1 cellular context compared by ENCODE assay signal in the genomic region with DNA sequence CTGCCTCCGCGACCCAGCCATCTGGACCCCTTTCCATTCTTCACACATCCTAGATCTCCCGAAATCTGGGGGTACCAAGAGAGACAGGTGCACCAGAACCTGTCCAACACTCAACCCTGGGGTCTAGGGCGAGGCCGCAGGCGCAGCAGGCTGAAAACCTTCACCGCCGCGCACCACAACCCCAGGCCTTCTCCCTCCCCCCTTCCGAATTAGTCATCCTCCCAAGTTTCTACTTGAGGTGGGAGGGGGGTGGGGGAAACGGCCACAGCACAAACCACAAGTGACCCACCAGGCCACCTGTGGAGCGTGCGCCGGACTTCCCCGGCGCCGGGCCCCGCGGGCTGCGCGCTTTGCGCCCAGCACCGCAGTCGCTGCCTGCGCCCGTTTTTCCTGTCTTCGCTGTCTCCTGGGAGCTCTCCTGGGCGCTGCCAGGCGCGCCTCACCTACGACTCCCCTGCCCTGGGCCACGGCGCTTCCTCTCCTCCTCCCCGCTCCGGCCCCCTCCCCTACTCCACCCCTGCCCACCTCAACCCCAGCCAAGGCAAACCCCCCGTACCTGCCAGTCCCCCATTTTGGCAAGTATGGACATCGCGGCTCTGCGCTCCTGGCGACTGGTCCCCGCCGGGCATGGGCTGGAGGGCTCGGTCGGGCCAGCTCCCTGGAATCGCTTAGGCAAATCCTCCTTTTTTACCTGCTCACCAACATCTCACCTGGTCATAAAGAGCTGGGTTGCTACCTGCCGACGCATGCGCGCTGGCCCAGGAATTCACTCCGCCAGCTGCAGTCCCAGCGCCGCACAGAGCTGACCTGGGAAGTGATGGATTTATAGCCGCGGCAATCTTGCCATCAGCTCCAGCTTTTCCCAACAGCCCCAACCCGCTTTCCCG.
TF ChIP-seq lines count a peak whose summit lies in the region.

No MANE protein-coding gene starts in this region.

TF ChIP-seq in H1, 55 proteins besides CTCF, POLR2A, EP300 and RAD21 (continued from another document):
- TF ChIP-seq, protein P1, sequence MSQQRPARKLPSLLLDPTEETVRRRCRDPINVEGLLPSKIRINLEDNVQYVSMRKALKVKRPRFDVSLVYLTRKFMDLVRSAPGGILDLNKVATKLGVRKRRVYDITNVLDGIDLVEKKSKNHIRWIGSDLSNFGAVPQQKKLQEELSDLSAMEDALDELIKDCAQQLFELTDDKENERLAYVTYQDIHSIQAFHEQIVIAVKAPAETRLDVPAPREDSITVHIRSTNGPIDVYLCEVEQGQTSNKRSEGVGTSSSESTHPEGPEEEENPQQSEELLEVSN (IDR thresholded peaks at IDR 0.05), result no peak; the same call in 1 of the 2 replicates
- TF ChIP-seq RBBP5 (IDR thresholded peaks at IDR 0.05; ENCODE audit: borderline replicate concordance, low read depth, low read length), result no peak
- peak; percentile 38; the same call in 1 of the 2 replicates for TF ChIP-seq YY1 (IDR thresholded peaks at IDR 0.05; ENCODE audit: low read depth, low read length)
- no peak for TF ChIP-seq BCL11A (IDR thresholded peaks at IDR 0.05; ENCODE audit: low read depth in 2 of 2, low read length in 2 of 2)
- peak; percentile 88 for TF ChIP-seq CTBP2 (IDR thresholded peaks at IDR 0.05; ENCODE audit: borderline replicate concordance, insufficient read depth, insufficient read length, low read length)
- no peak for TF ChIP-seq HDAC2 (IDR thresholded peaks at IDR 0.05; ENCODE audit: borderline replicate concordance in 1 of 2, low read depth in 2 of 2, low read length in 2 of 2)
- TF ChIP-seq EZH2 (IDR thresholded peaks at IDR 0.05; ENCODE audit: low read depth, low read length, severe bottlenecking), result peak; percentile 76
- no peak for TF ChIP-seq SP2 (IDR thresholded peaks at IDR 0.05; ENCODE audit: low read length)
- no peak for TF ChIP-seq PHF8 (conservative IDR thresholded peaks at IDR 0.05; ENCODE audit: low read depth, low read length)
- TF ChIP-seq SAP30 (IDR thresholded peaks at IDR 0.05; ENCODE audit: insufficient read depth, insufficient replicate concordance, low read length), result no peak
- peak; percentile 79 for TF ChIP-seq SP1 (IDR thresholded peaks at IDR 0.05; ENCODE audit: low read depth, low read length)
- TF ChIP-seq RNF2 (IDR thresholded peaks at IDR 0.05; ENCODE audit: borderline replicate concordance, low read depth, low read length, missing control alignments, poor library complexity, severe bottlenecking), result peak; percentile 11
- TF ChIP-seq ZNF274 (IDR thresholded peaks at IDR 0.05; ENCODE audit: borderline replicate concordance, extremely low read depth, low read length), result no peak
- TF ChIP-seq MAFK (IDR thresholded peaks at IDR 0.05; ENCODE audit: low read depth, low read length), result no peak
- TF ChIP-seq SIN3A (conservative IDR thresholded peaks at IDR 0.05 in 1 of 2, IDR thresholded peaks at IDR 0.05 in 1 of 2; ENCODE audit: low read depth in 1 of 2, low read length in 2 of 2), result no peak
- TF ChIP-seq JUND (IDR thresholded peaks at IDR 0.05; ENCODE audit: low read length), result peak; percentile 56; the same call in 1 of the 2 replicates
- TF ChIP-seq, protein P2, sequence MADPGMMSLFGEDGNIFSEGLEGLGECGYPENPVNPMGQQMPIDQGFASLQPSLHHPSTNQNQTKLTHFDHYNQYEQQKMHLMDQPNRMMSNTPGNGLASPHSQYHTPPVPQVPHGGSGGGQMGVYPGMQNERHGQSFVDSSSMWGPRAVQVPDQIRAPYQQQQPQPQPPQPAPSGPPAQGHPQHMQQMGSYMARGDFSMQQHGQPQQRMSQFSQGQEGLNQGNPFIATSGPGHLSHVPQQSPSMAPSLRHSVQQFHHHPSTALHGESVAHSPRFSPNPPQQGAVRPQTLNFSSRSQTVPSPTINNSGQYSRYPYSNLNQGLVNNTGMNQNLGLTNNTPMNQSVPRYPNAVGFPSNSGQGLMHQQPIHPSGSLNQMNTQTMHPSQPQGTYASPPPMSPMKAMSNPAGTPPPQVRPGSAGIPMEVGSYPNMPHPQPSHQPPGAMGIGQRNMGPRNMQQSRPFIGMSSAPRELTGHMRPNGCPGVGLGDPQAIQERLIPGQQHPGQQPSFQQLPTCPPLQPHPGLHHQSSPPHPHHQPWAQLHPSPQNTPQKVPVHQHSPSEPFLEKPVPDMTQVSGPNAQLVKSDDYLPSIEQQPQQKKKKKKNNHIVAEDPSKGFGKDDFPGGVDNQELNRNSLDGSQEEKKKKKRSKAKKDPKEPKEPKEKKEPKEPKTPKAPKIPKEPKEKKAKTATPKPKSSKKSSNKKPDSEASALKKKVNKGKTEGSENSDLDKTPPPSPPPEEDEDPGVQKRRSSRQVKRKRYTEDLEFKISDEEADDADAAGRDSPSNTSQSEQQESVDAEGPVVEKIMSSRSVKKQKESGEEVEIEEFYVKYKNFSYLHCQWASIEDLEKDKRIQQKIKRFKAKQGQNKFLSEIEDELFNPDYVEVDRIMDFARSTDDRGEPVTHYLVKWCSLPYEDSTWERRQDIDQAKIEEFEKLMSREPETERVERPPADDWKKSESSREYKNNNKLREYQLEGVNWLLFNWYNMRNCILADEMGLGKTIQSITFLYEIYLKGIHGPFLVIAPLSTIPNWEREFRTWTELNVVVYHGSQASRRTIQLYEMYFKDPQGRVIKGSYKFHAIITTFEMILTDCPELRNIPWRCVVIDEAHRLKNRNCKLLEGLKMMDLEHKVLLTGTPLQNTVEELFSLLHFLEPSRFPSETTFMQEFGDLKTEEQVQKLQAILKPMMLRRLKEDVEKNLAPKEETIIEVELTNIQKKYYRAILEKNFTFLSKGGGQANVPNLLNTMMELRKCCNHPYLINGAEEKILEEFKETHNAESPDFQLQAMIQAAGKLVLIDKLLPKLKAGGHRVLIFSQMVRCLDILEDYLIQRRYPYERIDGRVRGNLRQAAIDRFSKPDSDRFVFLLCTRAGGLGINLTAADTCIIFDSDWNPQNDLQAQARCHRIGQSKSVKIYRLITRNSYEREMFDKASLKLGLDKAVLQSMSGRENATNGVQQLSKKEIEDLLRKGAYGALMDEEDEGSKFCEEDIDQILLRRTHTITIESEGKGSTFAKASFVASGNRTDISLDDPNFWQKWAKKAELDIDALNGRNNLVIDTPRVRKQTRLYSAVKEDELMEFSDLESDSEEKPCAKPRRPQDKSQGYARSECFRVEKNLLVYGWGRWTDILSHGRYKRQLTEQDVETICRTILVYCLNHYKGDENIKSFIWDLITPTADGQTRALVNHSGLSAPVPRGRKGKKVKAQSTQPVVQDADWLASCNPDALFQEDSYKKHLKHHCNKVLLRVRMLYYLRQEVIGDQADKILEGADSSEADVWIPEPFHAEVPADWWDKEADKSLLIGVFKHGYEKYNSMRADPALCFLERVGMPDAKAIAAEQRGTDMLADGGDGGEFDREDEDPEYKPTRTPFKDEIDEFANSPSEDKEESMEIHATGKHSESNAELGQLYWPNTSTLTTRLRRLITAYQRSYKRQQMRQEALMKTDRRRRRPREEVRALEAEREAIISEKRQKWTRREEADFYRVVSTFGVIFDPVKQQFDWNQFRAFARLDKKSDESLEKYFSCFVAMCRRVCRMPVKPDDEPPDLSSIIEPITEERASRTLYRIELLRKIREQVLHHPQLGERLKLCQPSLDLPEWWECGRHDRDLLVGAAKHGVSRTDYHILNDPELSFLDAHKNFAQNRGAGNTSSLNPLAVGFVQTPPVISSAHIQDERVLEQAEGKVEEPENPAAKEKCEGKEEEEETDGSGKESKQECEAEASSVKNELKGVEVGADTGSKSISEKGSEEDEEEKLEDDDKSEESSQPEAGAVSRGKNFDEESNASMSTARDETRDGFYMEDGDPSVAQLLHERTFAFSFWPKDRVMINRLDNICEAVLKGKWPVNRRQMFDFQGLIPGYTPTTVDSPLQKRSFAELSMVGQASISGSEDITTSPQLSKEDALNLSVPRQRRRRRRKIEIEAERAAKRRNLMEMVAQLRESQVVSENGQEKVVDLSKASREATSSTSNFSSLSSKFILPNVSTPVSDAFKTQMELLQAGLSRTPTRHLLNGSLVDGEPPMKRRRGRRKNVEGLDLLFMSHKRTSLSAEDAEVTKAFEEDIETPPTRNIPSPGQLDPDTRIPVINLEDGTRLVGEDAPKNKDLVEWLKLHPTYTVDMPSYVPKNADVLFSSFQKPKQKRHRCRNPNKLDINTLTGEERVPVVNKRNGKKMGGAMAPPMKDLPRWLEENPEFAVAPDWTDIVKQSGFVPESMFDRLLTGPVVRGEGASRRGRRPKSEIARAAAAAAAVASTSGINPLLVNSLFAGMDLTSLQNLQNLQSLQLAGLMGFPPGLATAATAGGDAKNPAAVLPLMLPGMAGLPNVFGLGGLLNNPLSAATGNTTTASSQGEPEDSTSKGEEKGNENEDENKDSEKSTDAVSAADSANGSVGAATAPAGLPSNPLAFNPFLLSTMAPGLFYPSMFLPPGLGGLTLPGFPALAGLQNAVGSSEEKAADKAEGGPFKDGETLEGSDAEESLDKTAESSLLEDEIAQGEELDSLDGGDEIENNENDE (IDR thresholded peaks at IDR 0.05; ENCODE audit: insufficient replicate concordance, low read length), result no peak
- no peak for TF ChIP-seq CHD1 (IDR thresholded peaks at IDR 0.05; ENCODE audit: low read depth, low read length)
- TF ChIP-seq ASH2L (IDR thresholded peaks at IDR 0.05; ENCODE audit: low read length), result peak; percentile 77
- peak; percentile 83 for TF ChIP-seq TEAD4 (IDR thresholded peaks at IDR 0.05; ENCODE audit: low read depth, low read length)
- TF ChIP-seq SIRT6 (IDR thresholded peaks at IDR 0.05; ENCODE audit: low read length), result no peak
- TF ChIP-seq, protein P3, sequence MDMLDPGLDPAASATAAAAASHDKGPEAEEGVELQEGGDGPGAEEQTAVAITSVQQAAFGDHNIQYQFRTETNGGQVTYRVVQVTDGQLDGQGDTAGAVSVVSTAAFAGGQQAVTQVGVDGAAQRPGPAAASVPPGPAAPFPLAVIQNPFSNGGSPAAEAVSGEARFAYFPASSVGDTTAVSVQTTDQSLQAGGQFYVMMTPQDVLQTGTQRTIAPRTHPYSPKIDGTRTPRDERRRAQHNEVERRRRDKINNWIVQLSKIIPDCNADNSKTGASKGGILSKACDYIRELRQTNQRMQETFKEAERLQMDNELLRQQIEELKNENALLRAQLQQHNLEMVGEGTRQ (IDR thresholded peaks at IDR 0.05; ENCODE audit: low read length), result no peak
- TF ChIP-seq TAF7 (optimal IDR thresholded peaks at IDR 0.05; ENCODE audit: borderline replicate concordance, low read depth, low read length), result no peak
- TF ChIP-seq NANOG (IDR thresholded peaks at IDR 0.05; ENCODE audit: insufficient read depth, low read depth, low read length, poor library complexity, severe bottlenecking), result peak; percentile 28
- TF ChIP-seq BRCA1 (IDR thresholded peaks at IDR 0.05; ENCODE audit: low read depth, low read length), result no peak
- peak; percentile 84 for TF ChIP-seq NRF1 (IDR thresholded peaks at IDR 0.05; ENCODE audit: low read depth, low read length)
- TF ChIP-seq JUN (IDR thresholded peaks at IDR 0.05; ENCODE audit: low read depth, low read length), result no peak
- TF ChIP-seq CHD2 (IDR thresholded peaks at IDR 0.05; ENCODE audit: low read length), result no peak
- TF ChIP-seq, protein P4, sequence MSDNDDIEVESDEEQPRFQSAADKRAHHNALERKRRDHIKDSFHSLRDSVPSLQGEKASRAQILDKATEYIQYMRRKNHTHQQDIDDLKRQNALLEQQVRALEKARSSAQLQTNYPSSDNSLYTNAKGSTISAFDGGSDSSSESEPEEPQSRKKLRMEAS (IDR thresholded peaks at IDR 0.05), result no peak
- TF ChIP-seq GABPA (IDR thresholded peaks at IDR 0.05; ENCODE audit: borderline replicate concordance, insufficient read depth, low read length), result no peak
